ENCODE assay signal across 8 cellular contexts in the genomic region with DNA sequence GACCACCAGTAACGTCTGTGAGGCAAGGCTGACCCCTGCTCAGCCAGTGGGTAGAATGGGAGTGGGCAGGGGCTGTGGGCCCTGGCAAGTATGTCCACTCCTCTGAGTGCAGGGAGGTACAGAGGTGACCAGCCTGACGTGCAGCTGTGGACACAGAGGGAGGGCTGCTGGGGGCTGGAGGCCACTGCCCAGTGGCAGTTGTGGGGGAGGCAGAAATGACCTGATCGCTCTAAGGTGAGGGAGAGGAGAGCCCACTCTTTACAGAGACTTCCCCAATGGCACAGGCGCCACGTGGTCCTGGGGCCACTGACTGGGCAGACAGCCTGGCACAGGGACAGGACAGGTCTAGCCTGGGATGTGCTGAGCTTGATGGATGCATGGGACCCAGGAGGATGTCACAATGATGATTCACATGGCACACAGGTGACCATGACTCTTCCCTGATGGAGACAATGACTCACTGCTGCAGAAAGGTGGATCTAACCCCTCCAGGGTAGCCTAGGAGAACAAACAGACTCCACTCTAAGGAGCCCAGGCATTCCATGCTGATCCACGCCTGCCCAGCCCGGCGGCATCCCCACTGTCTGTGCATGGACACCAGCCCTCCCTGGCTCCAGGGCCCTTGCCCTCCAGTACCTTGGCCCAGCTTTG. TPM values are rescaled to one million over a fixed set of nuclear protein-coding genes. Genes with fewer than 3 reads are reported as not detected.
A peak's percentile ranks its signal among the peaks of the same experiment; 100 is the strongest.
DNase-seq lines count a peak whose midpoint lies in the region; ATAC-seq lines count a peak whose summit lies in the region.

No MANE protein-coding gene starts in this region.

- H3K4me1 Mint-ChIP-seq in activated CD8-positive, alpha-beta memory T cell treated with anti-CD3 and anti-CD28 coated beads, Interleukin-2, amount 10 ng/mL, durations not matched to agents 7 days and 5 days: peaks cover 44% of the 10 kb centered on the region

- no peak overlapping the region for H3K4me3 Mint-ChIP-seq in activated CD8-positive, alpha-beta memory T cell treated with anti-CD3 and anti-CD28 coated beads, Interleukin-2, amount 10 ng/mL, durations not matched to agents 7 days and 5 days

- peak overlapping the region; percentile 60 for H3K27ac Mint-ChIP-seq in activated CD8-positive, alpha-beta memory T cell treated with anti-CD3 and anti-CD28 coated beads, Interleukin-2, amount 10 ng/mL, durations not matched to agents 7 days and 5 days

- no peaks in the 10 kb centered on the region for H3K9me3 ChIP-seq in iPS DF 6.9 (ENCODE audit: control insufficient read depth, insufficient read depth, low read length)

- H3K36me3 Mint-ChIP-seq in activated CD8-positive, alpha-beta memory T cell treated with anti-CD3 and anti-CD28 coated beads, Interleukin-2, amount 10 ng/mL, durations not matched to agents 7 days and 5 days: peaks cover 22% of the 10 kb centered on the region

- H3K4me3 ChIP-seq in iPS DF 6.9 (ENCODE audit: low read length): no peak overlapping the region

- CTCF ChIA-PET in activated CD8-positive, alpha-beta memory T cell treated with anti-CD3 and anti-CD28 coated beads, Interleukin-2, amount 10 ng/mL, durations not matched to agents 7 days and 5 days (lab: Charles Lee): interaction anchor here (1.4 to 2.0 kb wide), 2 partner anchors 11 to 14 kb away, joined by 3 to 5 read pairs; no protein-coding TSS in a partner anchor

- peak overlapping the region; percentile 57 for H3K27ac ChIP-seq in iPS DF 6.9 (ENCODE audit: low read length)

- H3K27me3 ChIP-seq in iPS DF 6.9 (ENCODE audit: control insufficient read depth, insufficient read depth, low read length): no peaks in the 10 kb centered on the region

- no peaks in the 10 kb centered on the region for H3K27me3 Mint-ChIP-seq in activated CD8-positive, alpha-beta memory T cell treated with anti-CD3 and anti-CD28 coated beads, Interleukin-2, amount 10 ng/mL, durations not matched to agents 7 days and 5 days

- WGBS in iPS DF 6.9 (ENCODE audit: insufficient coverage, insufficient read length): no CpG with 5 or more reads among the region's 8 CpGs

- DNase-seq in HK-2 (ENCODE audit: unreplicated experiment): peak; percentile 70
- DNase-seq in activated CD8-positive, alpha-beta memory T cell treated with anti-CD3 and anti-CD28 coated beads, Interleukin-2, amount 10 ng/mL, durations not matched to agents 7 days and 5 days: peak; percentile 37
- no peak for DNase-seq in iPS DF 6.9 (ENCODE audit: low read depth, low spot score)
- peak; percentile 8 for DNase-seq in stimulated activated naive CD8-positive, alpha-beta T cell treated with anti-CD3 and anti-CD28 coated beads, Interleukin-15, Interleukin-2, amounts not matched to agents 100 U/mL and 50 U/mL, for 24 hours
- DNase-seq in cerebellum (ENCODE audit: low spot score): no peak
- DNase-seq in DMS153 treated with DMSO at 0.1 percent for 48 hours (lab: John Stamatoyannopoulos, UW; ENCODE audit: unreplicated experiment): no peak
- no peak for DNase-seq in NCI-H187 (lab: John Stamatoyannopoulos, UW)

- H3K4me1 ChIP-seq in iPS DF 6.9 (ENCODE audit: control insufficient read depth, insufficient read depth, low read length): peaks cover 36% of the 10 kb centered on the region

- ATAC-seq in activated CD8-positive, alpha-beta memory T cell treated with anti-CD3 and anti-CD28 coated beads, Interleukin-2, amount 10 ng/mL, durations not matched to agents 7 days and 5 days: no peak
- peak; percentile 51 for ATAC-seq in stimulated activated naive CD8-positive, alpha-beta T cell treated with anti-CD3 and anti-CD28 coated beads, Interleukin-15, Interleukin-2, amounts not matched to agents 100 U/mL and 50 U/mL, for 24 hours
- no peak for ATAC-seq in GM18517 (IDR thresholded peaks at IDR 0.05; ENCODE audit: unreplicated experiment)

- no peaks in the 10 kb centered on the region for H3K9me3 Mint-ChIP-seq in activated CD8-positive, alpha-beta memory T cell treated with anti-CD3 and anti-CD28 coated beads, Interleukin-2, amount 10 ng/mL, durations not matched to agents 7 days and 5 days (ENCODE audit: low read depth)

- peaks cover 11% of the 10 kb centered on the region for H3K36me3 ChIP-seq in iPS DF 6.9 (ENCODE audit: control insufficient read depth, insufficient read depth, low read length)

RNA-seq across cellular contexts. Expression of gene LPCAT1, which starts 7.7 kb away (rescaled TPM):
- 10 to 100 TPM; 83.8 to 85.3 TPM for total RNA-seq in activated CD8-positive, alpha-beta memory T cell treated with anti-CD3 and anti-CD28 coated beads, Interleukin-2, amount 10 ng/mL, durations not matched to agents 7 days and 5 days
- total RNA-seq in cerebellum: 82.4 TPM

Comparison
In these comparisons a context has a peak if more than half of its experiments do, and no peak if none do; other contexts are left out.
1. DNase-seq: peak in HK-2 (single experiment), activated CD8-positive, alpha-beta memory T cell treated with anti-CD3 and anti-CD28 coated beads, Interleukin-2, amount 10 ng/mL, durations not matched to agents 7 days and 5 days (single experiment) and stimulated activated naive CD8-positive, alpha-beta T cell treated with anti-CD3 and anti-CD28 coated beads, Interleukin-15, Interleukin-2, amounts not matched to agents 100 U/mL and 50 U/mL, for 24 hours (single experiment); none in iPS DF 6.9 (single experiment), cerebellum (single experiment), DMS153 treated with DMSO at 0.1 percent for 48 hours (single experiment) and NCI-H187 (0 of 2).